Comparison of ENCODE assay signal across 12 cellular contexts in the genomic region with DNA sequence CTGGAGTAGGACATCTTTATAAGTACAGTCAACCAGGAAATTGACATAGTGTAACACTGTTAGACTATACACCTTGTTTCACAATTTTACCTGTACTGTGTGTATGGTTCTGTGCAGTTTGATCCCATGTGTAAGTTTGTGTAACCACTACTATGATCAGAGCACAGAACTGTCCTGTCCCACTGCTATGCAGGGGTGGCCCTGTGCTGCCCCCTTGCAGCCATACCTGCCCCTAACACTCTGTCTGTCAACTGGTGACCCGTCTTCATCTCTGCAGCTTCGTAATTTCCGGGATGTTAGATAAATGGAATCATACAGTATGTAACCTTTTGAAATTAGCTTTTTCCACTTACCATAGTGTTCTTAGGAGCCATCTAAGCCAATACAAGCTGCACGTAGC. TPM values are rescaled to one million over a fixed set of nuclear protein-coding genes. Genes with fewer than 3 reads are reported as not detected.
DNase-seq lines count a peak whose midpoint lies in the region; ATAC-seq, FAIRE-seq and TF ChIP-seq lines count a peak whose summit lies in the region.
"Had no signal": no experiment of that assay in that cellular context is flagged by ENCODE, and none has a peak within 500 bp of the region (broad histone marks: within the 10 kb centered on the region; RNA-seq: fewer than 3 reads in every experiment).

No MANE protein-coding gene starts in this region.

- H3K27ac ChIP-seq in tibial artery = no peak overlapping the region
- H3K27ac ChIP-seq: colonic mucosa had no signal

- H3K27me3 ChIP-seq in bronchial epithelial cell (ENCODE audit: control insufficient read depth, insufficient read depth, low read length) (no peaks in the 10 kb centered on the region), tibial artery (peaks cover 0 to 9% of the 10 kb centered on the region in 2 donors)
- H3K27me3 ChIP-seq: colonic mucosa had no signal

- ATAC-seq in HG03457 (IDR thresholded peaks at IDR 0.05; ENCODE audit: unreplicated experiment) = no peak

- no peaks in the 10 kb centered on the region for H3K9me3 Mint-ChIP-seq in activated CD4-positive, alpha-beta T cell treated with anti-CD3 and anti-CD28 coated beads, Interleukin-2, amount 10 ng/mL, durations not matched to agents 24 days and 14 days
- no peaks in the 10 kb centered on the region for H3K9me3 Mint-ChIP-seq in progenitor cell of endocrine pancreas (ENCODE audit: low read depth)

- H3K4me3 ChIP-seq in bronchial epithelial cell (ENCODE audit: low read depth, low read length) (no peak overlapping the region), tibial artery (no peak overlapping the region)
- H3K4me3 ChIP-seq: colonic mucosa had no signal

- no peaks in the 10 kb centered on the region for H3K4me1 ChIP-seq in tibial artery
- H3K4me1 ChIP-seq: colonic mucosa had no signal

- peak; percentile 26 for DNase-seq in activated CD4-positive, alpha-beta T cell treated with anti-CD3 and anti-CD28 coated beads for 48 hours
- DNase-seq in activated CD4-positive, alpha-beta T cell treated with anti-CD3 and anti-CD28 coated beads, Interleukin-2, amount 10 ng/mL, durations not matched to agents 24 days and 14 days = no peak
- DNase-seq in NCI-H1694 treated with DMSO at 0.1 percent for 48 hours (lab: John Stamatoyannopoulos, UW) (peak; percentile 15), bronchial epithelial cell (ENCODE audit: low read depth) (no peak), progenitor cell of endocrine pancreas (ENCODE audit: low spot score, unreplicated experiment) (no peak), tibial artery (no peak), GM13976 (ENCODE audit: low spot score) (no peak)
- DNase-seq: colonic mucosa had no signal

- intact Hi-C loops in activated CD4-positive, alpha-beta T cell treated with anti-CD3 and anti-CD28 coated beads, Interleukin-2, amount 10 ng/mL, durations not matched to agents 24 days and 14 days (cut with micrococcal nuclease) = no loop called here
- intact Hi-C loops in tibial artery (cut with DNase I; ENCODE audit: low total_unique reads) = no loop called here

- H3K36me3 Mint-ChIP-seq in activated CD4-positive, alpha-beta T cell treated with anti-CD3 and anti-CD28 coated beads, Interleukin-2, amount 10 ng/mL, durations not matched to agents 24 days and 14 days (ENCODE audit: low read depth) = no peaks in the 10 kb centered on the region
- no peaks in the 10 kb centered on the region for H3K36me3 Mint-ChIP-seq in progenitor cell of endocrine pancreas (ENCODE audit: insufficient read depth)

- TF ChIP-seq CTCF in bronchial epithelial cell (IDR thresholded peaks at IDR 0.05; ENCODE audit: insufficient read depth, low read length, severe bottlenecking) (peak; percentile 13), progenitor cell of endocrine pancreas (IDR thresholded peaks at IDR 0.05; ENCODE audit: unreplicated experiment) (peak; percentile 46), tibial artery (IDR thresholded peaks at IDR 0.05) (no peak), GM13976 (IDR thresholded peaks at IDR 0.05; ENCODE audit: borderline replicate concordance, control extremely low read depth, extremely low read depth, insufficient read depth, missing control alignments) (no peak)

- in situ Hi-C loops in GM13976 (cut with MboI; ENCODE audit: low sequenced_read_pairs, unreplicated experiment) = no loop called here

- no peak overlapping the region for H3K27ac Mint-ChIP-seq in activated CD4-positive, alpha-beta T cell treated with anti-CD3 and anti-CD28 coated beads, Interleukin-2, amount 10 ng/mL, durations not matched to agents 24 days and 14 days
- H3K27ac Mint-ChIP-seq in progenitor cell of endocrine pancreas = no peak overlapping the region

- no peak for FAIRE-seq in bronchial epithelial cell (lab: Jason Lieb, UNC)
- FAIRE-seq: islet of Langerhans had no signal

- no peaks in the 10 kb centered on the region for H3K4me1 Mint-ChIP-seq in activated CD4-positive, alpha-beta T cell treated with anti-CD3 and anti-CD28 coated beads, Interleukin-2, amount 10 ng/mL, durations not matched to agents 24 days and 14 days
- no peaks in the 10 kb centered on the region for H3K4me1 Mint-ChIP-seq in progenitor cell of endocrine pancreas (ENCODE audit: low read depth)

- peaks cover 5% of the 10 kb centered on the region for H3K27me3 Mint-ChIP-seq in activated CD4-positive, alpha-beta T cell treated with anti-CD3 and anti-CD28 coated beads, Interleukin-2, amount 10 ng/mL, durations not matched to agents 24 days and 14 days
- H3K27me3 Mint-ChIP-seq in progenitor cell of endocrine pancreas = peaks cover 10% of the 10 kb centered on the region

- no peaks in the 10 kb centered on the region for H3K36me3 ChIP-seq in bronchial epithelial cell (ENCODE audit: control insufficient read depth, insufficient read depth, low read length)
- H3K36me3 ChIP-seq in tibial artery = no peaks in the 10 kb centered on the region
- H3K36me3 ChIP-seq: colonic mucosa had no signal

- no peaks in the 10 kb centered on the region for H3K9me3 ChIP-seq in tibial artery
- H3K9me3 ChIP-seq: colonic mucosa had no signal

- no peak overlapping the region for H3K4me3 Mint-ChIP-seq in activated CD4-positive, alpha-beta T cell treated with anti-CD3 and anti-CD28 coated beads, Interleukin-2, amount 10 ng/mL, durations not matched to agents 24 days and 14 days
- H3K4me3 Mint-ChIP-seq in progenitor cell of endocrine pancreas (ENCODE audit: low read depth) = no peak overlapping the region

RNA-seq across cellular contexts. Expression of gene RD3L, which starts 58.7 kb away (rescaled TPM):
- not detected in 2 replicates for total RNA-seq in activated CD4-positive, alpha-beta T cell treated with anti-CD3 and anti-CD28 coated beads, Interleukin-2, amount 10 ng/mL, durations not matched to agents 24 days and 14 days
- total RNA-seq in bronchial epithelial cell (not detected in 2 replicates), progenitor cell of endocrine pancreas (not detected in 2 replicates)
- total RNA-seq: activated CD8-positive, alpha-beta memory T cell treated with anti-CD3 and anti-CD28 coated beads for 36 hours; colonic mucosa; skeletal muscle tissue had no signal

Comparison
In these comparisons a context has a peak if more than half of its experiments do, and no peak if none do; other contexts are left out.
1. DNase-seq: peak in activated CD4-positive, alpha-beta T cell treated with anti-CD3 and anti-CD28 coated beads for 48 hours (single experiment) and NCI-H1694 treated with DMSO at 0.1 percent for 48 hours (single experiment); none in activated CD4-positive, alpha-beta T cell treated with anti-CD3 and anti-CD28 coated beads, Interleukin-2, amount 10 ng/mL, durations not matched to agents 24 days and 14 days (single experiment), bronchial epithelial cell (single experiment), progenitor cell of endocrine pancreas (single experiment), tibial artery (0 of 2) and GM13976 (single experiment).
2. CTCF ChIP-seq: peak in bronchial epithelial cell (single experiment) and progenitor cell of endocrine pancreas (single experiment); none in tibial artery (0 of 2) and GM13976 (single experiment).